21 cellular contexts compared by ENCODE assay signal in genomic region chr17:46059457-46059856, GRCh38.
DNase-seq lines count a peak whose midpoint lies in the region; ATAC-seq and TF ChIP-seq lines count a peak whose summit lies in the region.
"Had no signal": no experiment of that assay in that cellular context is flagged by ENCODE, and none has a peak within 500 bp of the region (broad histone marks: within the 10 kb centered on the region; RNA-seq: fewer than 3 reads in every experiment).

No MANE protein-coding gene starts in this region.

- ATAC-seq in HG02981 (IDR thresholded peaks at IDR 0.05; ENCODE audit: unreplicated experiment), result no peak
- ATAC-seq: stimulated activated naive CD8-positive, alpha-beta T cell treated with anti-CD3 and anti-CD28 coated beads, Interleukin-15, Interleukin-2, amounts not matched to agents 100 U/mL and 50 U/mL, for 24 hours had no signal

- no peak for TF ChIP-seq CTCF in progenitor cell of endocrine pancreas (IDR thresholded peaks at IDR 0.05; ENCODE audit: unreplicated experiment)

- H3K4me3 ChIP-seq in Jurkat, Clone E6-1 (ENCODE audit: low read length), result no peak overlapping the region
- H3K4me3 ChIP-seq: breast epithelium, GM23248, transverse colon had no signal

- H3K27ac Mint-ChIP-seq in activated CD4-positive, alpha-beta T cell treated with anti-CD3 and anti-CD28 coated beads, Interleukin-2, amount 10 ng/mL, durations not matched to agents 7 days and 5 days, result peak overlapping the region; percentile 57
- H3K27ac Mint-ChIP-seq in progenitor cell of endocrine pancreas, result peak overlapping the region; percentile 64

- H3K4me3 Mint-ChIP-seq in activated CD4-positive, alpha-beta T cell treated with anti-CD3 and anti-CD28 coated beads, Interleukin-2, amount 10 ng/mL, durations not matched to agents 7 days and 5 days, result no peak overlapping the region
- H3K4me3 Mint-ChIP-seq in progenitor cell of endocrine pancreas (ENCODE audit: low read depth), result no peak overlapping the region
- H3K4me3 Mint-ChIP-seq: B cell had no signal

- no peaks in the 10 kb centered on the region for H3K9me3 Mint-ChIP-seq in activated CD4-positive, alpha-beta T cell treated with anti-CD3 and anti-CD28 coated beads, Interleukin-2, amount 10 ng/mL, durations not matched to agents 7 days and 5 days
- H3K9me3 Mint-ChIP-seq in progenitor cell of endocrine pancreas (ENCODE audit: low read depth), result peaks cover under 1% of the 10 kb centered on the region

- peaks cover 41% of the 10 kb centered on the region for H3K36me3 Mint-ChIP-seq in activated CD4-positive, alpha-beta T cell treated with anti-CD3 and anti-CD28 coated beads, Interleukin-2, amount 10 ng/mL, durations not matched to agents 7 days and 5 days (ENCODE audit: low read depth)
- peaks cover 14% of the 10 kb centered on the region for H3K36me3 Mint-ChIP-seq in progenitor cell of endocrine pancreas (ENCODE audit: insufficient read depth)

- CTCF ChIA-PET in activated CD4-positive, alpha-beta T cell treated with anti-CD3 and anti-CD28 coated beads, Interleukin-2, amount 10 ng/mL, durations not matched to agents 7 days and 5 days (lab: Charles Lee), result interaction anchor here (1.0 kb wide), 1 partner anchor 16 kb away, joined by 3 read pairs; no protein-coding TSS in a partner anchor

- H3K27me3 Mint-ChIP-seq in activated CD4-positive, alpha-beta T cell treated with anti-CD3 and anti-CD28 coated beads, Interleukin-2, amount 10 ng/mL, durations not matched to agents 7 days and 5 days, result no peaks in the 10 kb centered on the region
- no peaks in the 10 kb centered on the region for H3K27me3 Mint-ChIP-seq in progenitor cell of endocrine pancreas
- H3K27me3 Mint-ChIP-seq: B cell had no signal

- POLR2A ChIA-PET in activated CD4-positive, alpha-beta T cell treated with anti-CD3 and anti-CD28 coated beads, Interleukin-2, amount 10 ng/mL, durations not matched to agents 7 days and 5 days (lab: Charles Lee), result interaction anchor here (0.6 kb wide), 1 partner anchor 32 kb away, joined by 3 read pairs; no protein-coding TSS in a partner anchor

- peaks cover 9% of the 10 kb centered on the region for H3K4me1 Mint-ChIP-seq in activated CD4-positive, alpha-beta T cell treated with anti-CD3 and anti-CD28 coated beads, Interleukin-2, amount 10 ng/mL, durations not matched to agents 7 days and 5 days
- peaks cover 9% of the 10 kb centered on the region for H3K4me1 Mint-ChIP-seq in progenitor cell of endocrine pancreas (ENCODE audit: low read depth)
- H3K4me1 Mint-ChIP-seq: B cell had no signal

- no peak for DNase-seq in activated CD4-positive, alpha-beta T cell treated with anti-CD3 and anti-CD28 coated beads, Interleukin-2, amount 10 ng/mL, durations not matched to agents 7 days and 5 days
- DNase-seq in activated CD4-positive, alpha-beta T cell treated with anti-CD3 and anti-CD28 coated beads, Interleukin-2, amount 50 U/mL, for 1 hour, result no peak
- peak; percentile 89 for DNase-seq in Jurkat, Clone E6-1 (ENCODE audit: low read depth, low spot score)
- DNase-seq in erythroblast (lab: John Stamatoyannopoulos, UW) (peak; percentile 68 to 82), progenitor cell of endocrine pancreas (ENCODE audit: low spot score, unreplicated experiment) (no peak), NCI-H187 (lab: John Stamatoyannopoulos, UW) (no peak), NCI-H2107 treated with DMSO at 0.1 percent for 48 hours (lab: John Stamatoyannopoulos, UW; ENCODE audit: unreplicated experiment) (no peak)
- DNase-seq: 8988T; activated CD4-positive, CD25-positive, alpha-beta regulatory T cell treated with anti-CD3 and anti-CD28 coated beads, Interleukin-2, amount 50 U/mL, for 72 hours; GM23248; NCI-H1930; NCI-H226; OCI-M1; SHP77; small intestine; stimulated activated naive CD8-positive, alpha-beta T cell treated with anti-CD3 and anti-CD28 coated beads, Interleukin-15, Interleukin-2, amounts not matched to agents 100 U/mL and 50 U/mL, for 24 hours; SW 1271; transverse colon had no signal

- TF ChIP-seq POLR2A in erythroblast (IDR thresholded peaks at IDR 0.05; ENCODE audit: low read length), result no peak

Comparison
In these comparisons a context has a peak if more than half of its experiments do, and no peak if none do; other contexts are left out.
1. DNase-seq: peak in Jurkat, Clone E6-1 (single experiment) and erythroblast (2 of 2); none in activated CD4-positive, alpha-beta T cell treated with anti-CD3 and anti-CD28 coated beads, Interleukin-2, amount 10 ng/mL, durations not matched to agents 7 days and 5 days (single experiment), activated CD4-positive, alpha-beta T cell treated with anti-CD3 and anti-CD28 coated beads, Interleukin-2, amount 50 U/mL, for 1 hour (single experiment), progenitor cell of endocrine pancreas (single experiment), NCI-H187 (0 of 2) and NCI-H2107 treated with DMSO at 0.1 percent for 48 hours (single experiment).